Comparison of ENCODE assay signal across 8 cellular contexts in the genomic region with DNA sequence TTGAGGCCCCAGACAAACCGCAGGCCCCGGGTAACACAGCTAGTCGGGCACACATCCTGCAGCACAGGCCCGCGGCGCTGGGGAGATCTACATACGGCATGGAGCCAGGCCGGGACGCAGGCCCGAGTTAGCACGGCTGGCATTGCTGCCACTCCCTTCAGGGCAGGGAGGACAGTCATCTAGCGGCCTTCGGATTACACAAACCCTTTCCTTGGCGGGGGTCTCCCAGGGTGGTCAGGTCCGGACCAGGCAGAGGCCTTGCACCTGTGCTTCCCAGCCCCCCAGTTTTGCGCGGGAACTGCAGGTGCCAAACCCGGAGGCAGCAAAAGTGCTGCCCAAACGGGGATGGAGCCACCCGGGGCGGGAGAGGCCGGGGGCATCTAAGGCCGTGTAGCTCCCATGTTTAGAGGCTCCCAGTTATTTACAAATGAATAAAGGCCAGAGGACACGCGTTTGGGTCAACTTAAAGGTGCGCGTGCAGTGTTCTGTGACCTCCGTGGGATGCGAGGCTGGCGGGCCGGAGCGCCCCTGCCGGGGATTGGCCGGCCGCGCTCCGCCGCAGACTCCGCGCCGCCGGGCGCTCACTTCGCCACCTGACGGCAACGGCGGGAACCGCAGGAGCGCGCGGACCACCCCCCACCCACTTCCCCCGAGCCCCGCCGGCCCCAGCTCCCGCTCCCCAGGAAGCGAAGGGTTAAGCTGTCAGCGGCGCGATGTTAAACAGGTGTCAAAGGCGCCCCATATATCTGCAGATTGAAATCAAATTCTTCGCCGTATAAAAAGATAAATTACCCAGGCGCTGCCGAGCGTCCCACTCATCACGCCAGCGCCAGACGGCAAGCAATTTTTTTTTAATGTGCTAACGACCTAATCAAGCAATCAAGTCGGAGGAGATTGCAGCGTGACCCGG. TPM values are rescaled to one million over a fixed set of nuclear protein-coding genes. Genes with fewer than 3 reads are reported as not detected.
DNase-seq lines count a peak whose midpoint lies in the region; ATAC-seq and TF ChIP-seq lines count a peak whose summit lies in the region.

No MANE protein-coding gene starts in this region.

- POLR2A ChIA-PET in AG04449 (lab: Yijun Ruan, JAX) = no interaction called here

- H3K9ac ChIP-seq in iPS-15b (ENCODE audit: low read depth, low read length) (no peak overlapping the region), skeletal muscle tissue (ENCODE audit: low read depth in 1 of 3, low read length in 3 of 3) (peak overlapping the region in 2 of 3 donors; percentile 32 to 66)

- H3K36me3 Mint-ChIP-seq in T-helper 17 cell (ENCODE audit: low read depth) = no peaks in the 10 kb centered on the region

- H3K9me3 ChIP-seq in T-helper 17 cell (ENCODE audit: control insufficient read depth, low read length, poor library complexity, severe bottlenecking) (no peaks in the 10 kb centered on the region), iPS-15b (ENCODE audit: control insufficient read depth, insufficient read depth, low read length) (no peaks in the 10 kb centered on the region), skeletal muscle tissue (ENCODE audit: control insufficient read depth in 3 of 3, low read length in 3 of 3) (no peaks in the 10 kb centered on the region)

- DNase-seq in AG04449 (ENCODE audit: low read depth, low spot score) (no peak), GM19240 (ENCODE audit: insufficient read length, low spot score) (peak; percentile 41), T-helper 17 cell (peak; percentile 49 to 56 (median 55)), astrocyte of the cerebellum (ENCODE audit: low read depth) (no peak)

- CTCF ChIA-PET in AG04449 (lab: Yijun Ruan, JAX) = interaction anchor here (0.6 to 7.5 kb wide), 49 partner anchors 10 to 219 kb away, joined by 3 to 101 read pairs (median 4); no protein-coding TSS in a partner anchor

- peaks cover 28% of the 10 kb centered on the region for H3K27me3 ChIP-seq in iPS-15b (ENCODE audit: control insufficient read depth, insufficient read depth, low read length)
- peaks cover 5 to 13% (median 10%) of the 10 kb centered on the region in 3 donors for H3K27me3 ChIP-seq in skeletal muscle tissue (ENCODE audit: control insufficient read depth in 3 of 3, insufficient read depth in 3 of 3, low read length in 3 of 3)

- H3K27ac ChIP-seq in skeletal muscle tissue (ENCODE audit: low read depth, low read length) = no peak overlapping the region

- H3K4me3 ChIP-seq in AG04449 (ENCODE audit: low read depth, low read length) = peak overlapping the region; percentile 58
- peak overlapping the region; percentile 53 for H3K4me3 ChIP-seq in astrocyte of the cerebellum (ENCODE audit: low read depth, low read length)
- H3K4me3 ChIP-seq in iPS-15b (ENCODE audit: low read depth, low read length) = peak overlapping the region; percentile 64
- peak overlapping the region; percentile 46 to 68 (median 68) for H3K4me3 ChIP-seq in skeletal muscle tissue (ENCODE audit: low read length in 3 of 3)

- H3K36me3 ChIP-seq in iPS-15b (ENCODE audit: control insufficient read depth, insufficient read depth, low read length) (no peaks in the 10 kb centered on the region), skeletal muscle tissue (ENCODE audit: control insufficient read depth in 3 of 3, insufficient read depth in 3 of 3, low read length in 3 of 3) (no peaks in the 10 kb centered on the region)

- peak; percentile 80 for TF ChIP-seq CTCF in AG04449 (IDR thresholded peaks at IDR 0.05; ENCODE audit: insufficient read depth, low read length, missing control alignments)
- TF ChIP-seq CTCF in LNCAP (IDR thresholded peaks at IDR 0.05) = peak; percentile 92
- TF ChIP-seq CTCF in astrocyte of the cerebellum (IDR thresholded peaks at IDR 0.05; ENCODE audit: low read depth, low read length, missing control alignments) = peak; percentile 81

- H3K4me3 Mint-ChIP-seq in T-helper 17 cell = peak overlapping the region; percentile 83

- peaks cover 5% of the 10 kb centered on the region for H3K27me3 Mint-ChIP-seq in T-helper 17 cell

- in situ Hi-C loops in astrocyte of the cerebellum (cut with HindIII; ENCODE audit: low sequenced_read_pairs) = no loop called here

- ATAC-seq in T-helper 17 cell = peak; percentile 96
- ATAC-seq in GM18870 (IDR thresholded peaks at IDR 0.05; ENCODE audit: unreplicated experiment) = no peak

- H3K4me1 ChIP-seq in iPS-15b (ENCODE audit: control insufficient read depth, insufficient read depth, low read length) (no peaks in the 10 kb centered on the region), skeletal muscle tissue (ENCODE audit: control insufficient read depth in 3 of 3, insufficient read depth in 3 of 3, low read length in 3 of 3) (peaks cover 11 to 12% (median 12%) of the 10 kb centered on the region in 3 donors)

- peaks cover 3% of the 10 kb centered on the region for H3K4me1 Mint-ChIP-seq in T-helper 17 cell

- H3K27ac Mint-ChIP-seq in T-helper 17 cell = no peak overlapping the region

RNA-seq across cellular contexts. Expression of a gene that starts 18.1 kb away (rescaled TPM):
- not detected for total RNA-seq in T-helper 17 cell
- total RNA-seq in skeletal muscle tissue = not detected

RNA-seq across cellular contexts. Expression of a gene that starts 45.4 kb away (rescaled TPM):
- total RNA-seq in T-helper 17 cell = 10 to 100 TPM; 63.0 to 75.0 TPM
- total RNA-seq in skeletal muscle tissue = 28.7 TPM

Comparison
In these comparisons a context has a peak if more than half of its experiments do, and no peak if none do; other contexts are left out.
1. DNase-seq: peak in GM19240 (single experiment) and T-helper 17 cell (3 of 3); none in AG04449 (single experiment) and astrocyte of the cerebellum (single experiment).
2. Peak in every context shown above with its lines, with median percentiles within 50 percentile points of each other: H3K4me3 ChIP-seq and CTCF ChIP-seq.